In the genomic region with DNA sequence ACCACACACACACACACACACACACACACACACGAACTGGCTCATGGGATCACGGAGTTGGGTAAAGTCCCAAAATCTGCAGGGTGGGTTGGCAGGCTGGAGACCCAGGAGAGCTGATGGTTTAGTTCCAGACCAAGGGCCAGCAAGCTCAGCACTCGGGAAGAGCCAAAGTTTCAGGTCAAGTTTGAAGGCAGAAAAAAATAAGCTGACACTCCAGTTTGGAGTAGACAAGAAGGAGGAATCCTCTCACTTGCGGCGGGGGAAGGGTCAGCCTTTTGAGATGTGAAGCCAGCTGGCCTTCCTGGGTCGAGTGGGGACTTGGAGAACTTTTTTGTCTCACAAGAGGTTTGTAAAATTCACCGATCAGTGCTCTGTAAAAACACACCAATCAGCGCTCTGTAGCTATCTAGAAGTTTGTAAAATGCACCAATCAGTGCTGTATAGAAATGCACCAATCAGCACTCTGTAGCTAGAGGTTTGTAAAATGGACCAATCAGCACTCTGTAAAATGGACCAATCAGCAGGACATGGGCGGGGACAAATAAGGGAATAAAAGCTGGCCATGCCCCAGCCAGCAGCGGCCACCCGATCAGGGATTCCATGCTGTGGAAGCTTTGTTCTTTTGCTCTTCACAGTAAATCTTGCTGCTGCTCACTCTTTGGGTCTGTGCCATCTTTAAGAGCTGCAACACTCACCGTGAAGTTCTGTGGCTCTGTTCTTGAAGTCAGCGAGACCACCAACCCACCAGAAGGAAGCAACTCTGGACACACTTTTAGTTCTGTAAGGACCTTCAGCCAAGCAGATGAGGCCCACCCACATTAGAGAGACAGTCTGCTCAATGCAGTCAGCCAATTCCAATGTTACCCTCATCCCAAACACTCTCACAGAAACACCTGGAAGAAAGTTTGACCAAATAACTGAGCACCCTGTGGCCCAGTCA, we compare ENCODE assay signal across 18 cellular contexts. TPM values are rescaled to one million over a fixed set of nuclear protein-coding genes. Genes with fewer than 3 reads are reported as not detected.
A peak's percentile ranks its signal among the peaks of the same experiment; 100 is the strongest.
DNase-seq lines count a peak whose midpoint lies in the region; ATAC-seq and TF ChIP-seq lines count a peak whose summit lies in the region.
"Had no signal": no experiment of that assay in that cellular context is flagged by ENCODE, and none has a peak within 500 bp of the region (broad histone marks: within the 10 kb centered on the region; RNA-seq: fewer than 3 reads in every experiment).

No MANE protein-coding gene starts in this region.

- H3K4me3 ChIP-seq in esophagus muscularis mucosa: no peak overlapping the region
- H3K4me3 ChIP-seq: BLaER1, PC-9 had no signal

- H3K4me1 Mint-ChIP-seq in activated CD8-positive, alpha-beta memory T cell treated with anti-CD3 and anti-CD28 coated beads, Interleukin-2, amount 10 ng/mL, durations not matched to agents 7 days and 5 days: no peaks in the 10 kb centered on the region
- H3K4me1 Mint-ChIP-seq: CD8-positive, alpha-beta memory T cell had no signal

- H3K4me1 ChIP-seq in esophagus muscularis mucosa: no peaks in the 10 kb centered on the region
- H3K4me1 ChIP-seq: BLaER1 had no signal

- 79% methylated on average over 13 of the region's 13 CpGs for WGBS in esophagus muscularis mucosa

- TF ChIP-seq CTCF in esophagus muscularis mucosa (IDR thresholded peaks at IDR 0.05): no peak

- H3K36me3 Mint-ChIP-seq in activated CD8-positive, alpha-beta memory T cell treated with anti-CD3 and anti-CD28 coated beads, Interleukin-2, amount 10 ng/mL, durations not matched to agents 7 days and 5 days: no peaks in the 10 kb centered on the region
- H3K36me3 Mint-ChIP-seq: CD8-positive, alpha-beta memory T cell had no signal

- H3K27me3 Mint-ChIP-seq in activated CD8-positive, alpha-beta memory T cell treated with anti-CD3 and anti-CD28 coated beads, Interleukin-2, amount 10 ng/mL, durations not matched to agents 7 days and 5 days: peaks cover 37% of the 10 kb centered on the region

- H3K9me3 ChIP-seq in esophagus muscularis mucosa: no peaks in the 10 kb centered on the region
- H3K9me3 ChIP-seq: BLaER1 had no signal

- ATAC-seq in activated CD8-positive, alpha-beta memory T cell treated with anti-CD3 and anti-CD28 coated beads, Interleukin-2, amount 10 ng/mL, durations not matched to agents 7 days and 5 days: no peak
- ATAC-seq in HG02759 (IDR thresholded peaks at IDR 0.05; ENCODE audit: unreplicated experiment) (no peak), HG03095 (IDR thresholded peaks at IDR 0.05; ENCODE audit: unreplicated experiment) (no peak)

- TF ChIP-seq EP300 in esophagus muscularis mucosa (IDR thresholded peaks at IDR 0.05): no peak

- DNase-seq in activated CD8-positive, alpha-beta memory T cell treated with anti-CD3 and anti-CD28 coated beads, Interleukin-2, amount 10 ng/mL, durations not matched to agents 7 days and 5 days: peak; percentile 8
- no peak for DNase-seq in activated CD8-positive, alpha-beta memory T cell treated with anti-CD3 and anti-CD28 coated beads, Interleukin-2, amount 50 U/mL, for 48 hours
- peak; percentile 33 for DNase-seq in NCI-H69 (lab: John Stamatoyannopoulos, UW)
- DNase-seq in esophagus muscularis mucosa (ENCODE audit: extremely low spot score): peak; percentile 90
- peak; percentile 13 for DNase-seq in stimulated activated CD8-positive, alpha-beta memory T cell treated with anti-CD3 and anti-CD28 coated beads, Interleukin-4, amount 100 ng/mL, for 48 hours
- no peak for DNase-seq in NK-92 (lab: John Stamatoyannopoulos, UW; ENCODE audit: unreplicated experiment)
- DNase-seq: CD8-positive, alpha-beta memory T cell; DMS79; HCEC 1CT; NCI-H1417 treated with DMSO at 0.1 percent for 48 hours; NCI-H2029 treated with DMSO at 0.1 percent for 48 hours; NCI-H2171 treated with DMSO at 0.1 percent for 48 hours; NCI-H774; PC-9 had no signal

- CTCF ChIA-PET in activated CD8-positive, alpha-beta memory T cell treated with anti-CD3 and anti-CD28 coated beads, Interleukin-2, amount 10 ng/mL, durations not matched to agents 7 days and 5 days (lab: Charles Lee): interaction anchor here (1.0 to 1.2 kb wide), 2 partner anchors 112 to 947 kb away, joined by 3 to 4 read pairs; no protein-coding TSS in a partner anchor

- peaks cover 0 to 72% (median 4%) of the 10 kb centered on the region in 4 donors for H3K27me3 ChIP-seq in esophagus muscularis mucosa
- H3K27me3 ChIP-seq: BLaER1 had no signal

- no peak overlapping the region for H3K4me3 Mint-ChIP-seq in activated CD8-positive, alpha-beta memory T cell treated with anti-CD3 and anti-CD28 coated beads, Interleukin-2, amount 10 ng/mL, durations not matched to agents 7 days and 5 days
- H3K4me3 Mint-ChIP-seq: CD8-positive, alpha-beta memory T cell had no signal

- no peak overlapping the region for H3K27ac Mint-ChIP-seq in activated CD8-positive, alpha-beta memory T cell treated with anti-CD3 and anti-CD28 coated beads, Interleukin-2, amount 10 ng/mL, durations not matched to agents 7 days and 5 days

- intact Hi-C loops in esophagus muscularis mucosa (cut with DNase I): no loop called here

- no peaks in the 10 kb centered on the region for H3K36me3 ChIP-seq in esophagus muscularis mucosa
- H3K36me3 ChIP-seq: BLaER1 had no signal

- H3K9me3 Mint-ChIP-seq in activated CD8-positive, alpha-beta memory T cell treated with anti-CD3 and anti-CD28 coated beads, Interleukin-2, amount 10 ng/mL, durations not matched to agents 7 days and 5 days (ENCODE audit: low read depth): no peaks in the 10 kb centered on the region

- TF ChIP-seq POLR2A in esophagus muscularis mucosa (IDR thresholded peaks at IDR 0.05; ENCODE audit: low read depth): no peak

- H3K27ac ChIP-seq in esophagus muscularis mucosa (replicated peaks in 1 of 4): no peak overlapping the region
- H3K27ac ChIP-seq: BLaER1, PC-9 had no signal

RNA-seq across cellular contexts. Expression of gene UNC5A, which starts 37.8 kb away (rescaled TPM):
- total RNA-seq in activated CD8-positive, alpha-beta memory T cell treated with anti-CD3 and anti-CD28 coated beads, Interleukin-2, amount 10 ng/mL, durations not matched to agents 7 days and 5 days: not detected
- total RNA-seq in esophagus muscularis mucosa: not detected
- total RNA-seq: CD8-positive, alpha-beta memory T cell; NCI-H460 had no signal

Comparison
In these comparisons a context has a peak if more than half of its experiments do, and no peak if none do; other contexts are left out.
1. DNase-seq: peak in activated CD8-positive, alpha-beta memory T cell treated with anti-CD3 and anti-CD28 coated beads, Interleukin-2, amount 10 ng/mL, durations not matched to agents 7 days and 5 days (single experiment), NCI-H69 (single experiment), esophagus muscularis mucosa (single experiment) and stimulated activated CD8-positive, alpha-beta memory T cell treated with anti-CD3 and anti-CD28 coated beads, Interleukin-4, amount 100 ng/mL, for 48 hours (single experiment); none in activated CD8-positive, alpha-beta memory T cell treated with anti-CD3 and anti-CD28 coated beads, Interleukin-2, amount 50 U/mL, for 48 hours (single experiment) and NK-92 (single experiment).